1 cellular context compared by ENCODE assay signal in genomic region chr1:1597275-1597930, GRCh38.
TF ChIP-seq lines count a peak whose summit lies in the region.

No MANE protein-coding gene starts in this region.

TF ChIP-seq in HepG2, 621 proteins besides CTCF, POLR2A, EP300 and RAD21 (continued from another document):
- TF ChIP-seq ZHX1 (CRISPR knock-in tag; IDR thresholded peaks at IDR 0.05; ENCODE audit: low read depth): 0 out of 2 replicates have a peak, but pooled peaks have one; percentile 32
